Comparison of ENCODE assay signal across 11 cellular contexts in genomic region chr16:83995756-83996155, GRCh38. TPM values are rescaled to one million over a fixed set of nuclear protein-coding genes. Genes with fewer than 3 reads are reported as not detected.
DNase-seq lines count a peak whose midpoint lies in the region; ATAC-seq and TF ChIP-seq lines count a peak whose summit lies in the region.
"Had no signal": no experiment of that assay in that cellular context is flagged by ENCODE, and none has a peak within 500 bp of the region (broad histone marks: within the 10 kb centered on the region; RNA-seq: fewer than 3 reads in every experiment).

No MANE protein-coding gene starts in this region.

- no peak overlapping the region for H3K4ac ChIP-seq in IMR-90 (ENCODE audit: low read depth, low read length)

- no peak overlapping the region for H3K56ac ChIP-seq in IMR-90 (ENCODE audit: extremely low read depth, insufficient read depth, low read length)

- H2BK5ac ChIP-seq in IMR-90 (ENCODE audit: low read depth, low read length, poor library complexity, severe bottlenecking), result no peak overlapping the region

- peak overlapping the region; percentile 48; the same call in 1 of the 2 replicates for H2AK5ac ChIP-seq in IMR-90 (ENCODE audit: low read depth, low read length)

- dilution Hi-C loops in IMR-90 (cut with HindIII; ENCODE audit: low sequenced_read_pairs, unreplicated experiment), result no loop called here

- H3K23ac ChIP-seq in IMR-90 (ENCODE audit: low read depth, low read length), result no peak overlapping the region

- TF ChIP-seq RAD21 in IMR-90 (IDR thresholded peaks at IDR 0.05; ENCODE audit: low read length), result no peak

- no peaks in the 10 kb centered on the region for H4K20me1 ChIP-seq in IMR-90 (ENCODE audit: insufficient read depth, low read length)

- peak overlapping the region; percentile 86 for H2AFZ ChIP-seq in IMR-90 (replicated peaks; ENCODE audit: low read length, poor library complexity)

- H3K27me3 ChIP-seq in IMR-90 (ENCODE audit: control insufficient read depth, insufficient read depth, low read length) (peaks cover 6% of the 10 kb centered on the region; the same call in 1 of the 2 replicates), left ventricle myocardium inferior (ENCODE audit: low read depth) (peaks cover 21% of the 10 kb centered on the region)

- no peak overlapping the region for H2AK9ac ChIP-seq in IMR-90 (replicated peaks; ENCODE audit: low read depth, low read length, poor library complexity)

- in situ Hi-C loops in IMR-90 (cut with MboI; ENCODE audit: low sequenced_read_pairs), result no loop called here

- POLR2A ChIA-PET in IMR-90 (lab: Charles Lee; ENCODE audit: unreplicated experiment), result interaction anchor here (0.5 kb wide), 1 partner anchor 120 kb away, joined by 4 read pairs; no protein-coding TSS in a partner anchor

- no peaks in the 10 kb centered on the region for H3K79me1 ChIP-seq in IMR-90 (ENCODE audit: low read depth in 1 of 2, low read length in 2 of 2)

- intact Hi-C loops in IMR-90 (cut with micrococcal nuclease) (no loop called here), left ventricle myocardium inferior (cut with micrococcal nuclease) (no loop called here)

- no peak overlapping the region for H2BK20ac ChIP-seq in IMR-90 (ENCODE audit: low read depth, low read length)

- no peak for TF ChIP-seq POLR2A in IMR-90 (IDR thresholded peaks at IDR 0.05; ENCODE audit: low read depth, low read length)

- peak; percentile 10 for DNase-seq in IMR-90
- DNase-seq in NCI-H748 treated with DMSO at 0.1 percent for 48 hours (lab: John Stamatoyannopoulos, UW), result peak; percentile 77
- DNase-seq in left ventricle myocardium inferior, result peak; percentile 29
- no peak for DNase-seq in retinal pigment epithelial cell (ENCODE audit: low read depth)
- no peak for DNase-seq in NCI-H1694 (lab: John Stamatoyannopoulos, UW)
- no peak for DNase-seq in activated CD4-positive, alpha-beta T cell treated with anti-CD3 and anti-CD28 coated beads, Interleukin-2, amount 50 U/mL, for 4 hours
- DNase-seq in SKM-1 (lab: John Stamatoyannopoulos, UW; ENCODE audit: unreplicated experiment), result no peak
- no peak for DNase-seq in superior temporal gyrus (ENCODE audit: extremely low spot score)
- DNase-seq: foreskin fibroblast had no signal

- 0 out of 2 replicates have a peak, but pooled peaks cover 4% of the 10 kb centered on the region for H3K9me1 ChIP-seq in IMR-90 (ENCODE audit: insufficient read depth, low read length)

- H4K5ac ChIP-seq in IMR-90 (ENCODE audit: low read depth, low read length), result no peak overlapping the region

- H2BK120ac ChIP-seq in IMR-90 (ENCODE audit: low read depth, low read length), result no peak overlapping the region

- no peaks in the 10 kb centered on the region for H3K36me3 ChIP-seq in IMR-90 (ENCODE audit: control insufficient read depth, insufficient read depth, low read length)
- H3K36me3 ChIP-seq in left ventricle myocardium inferior, result no peaks in the 10 kb centered on the region

- no TSS peak for BruUV-seq in IMR-90 (replicated peaks; lab: Mats Ljungman, UMichigan)

- H2BK15ac ChIP-seq in IMR-90 (ENCODE audit: low read depth, low read length), result no peak overlapping the region

- 0% methylated on average over 1 of the region's 21 CpGs; no CpG with 5 or more reads in 1 of the 2 experiments for WGBS in IMR-90 (ENCODE audit: extremely low coverage in 2 of 2, insufficient read length in 1 of 2), 2 experiments

- no peak for TF ChIP-seq CTCF in IMR-90 (conservative IDR thresholded peaks at IDR 0.05; ENCODE audit: low read depth, low read length)
- TF ChIP-seq CTCF in left ventricle myocardium inferior (IDR thresholded peaks at IDR 0.05; ENCODE audit: borderline replicate concordance), result no peak
- TF ChIP-seq CTCF in retinal pigment epithelial cell (conservative IDR thresholded peaks at IDR 0.05; ENCODE audit: low read depth, low read length), result no peak

- ATAC-seq in IMR-90 (ENCODE audit: low read depth), result peak; percentile 78

- peak overlapping the region in 1 of 2 experiments; percentile 21; a peak in 1 of 4 replicates for H4K8ac ChIP-seq in IMR-90 (ENCODE audit: low read depth in 2 of 2, low read length in 2 of 2)

- H3K27ac ChIP-seq in IMR-90 (ENCODE audit: insufficient read depth, low read length), result no peak overlapping the region
- H3K27ac ChIP-seq in left ventricle myocardium inferior (replicated peaks), result no peak overlapping the region

- no peak overlapping the region for H3K9ac ChIP-seq in IMR-90 (ENCODE audit: low read depth, low read length)

- H3K14ac ChIP-seq in IMR-90 (replicated peaks; ENCODE audit: low read depth, low read length), result no peak overlapping the region

- no peak overlapping the region for H3K18ac ChIP-seq in IMR-90 (ENCODE audit: low read depth, low read length)

- no peaks in the 10 kb centered on the region for H3K9me3 ChIP-seq in IMR-90 (ENCODE audit: control insufficient read depth, insufficient read depth, low read length)
- no peaks in the 10 kb centered on the region for H3K9me3 ChIP-seq in left ventricle myocardium inferior (replicated peaks)

- no peak overlapping the region for H3K4me2 ChIP-seq in IMR-90 (ENCODE audit: low read depth, low read length)

- H3K4me3 ChIP-seq in IMR-90 (ENCODE audit: insufficient read depth, low read depth, low read length), result no peak overlapping the region
- H3K4me3 ChIP-seq in left ventricle myocardium inferior, result no peak overlapping the region
- peak overlapping the region; percentile 14 for H3K4me3 ChIP-seq in retinal pigment epithelial cell (ENCODE audit: low read length)

- peaks cover 7% of the 10 kb centered on the region; the same call in 1 of the 2 replicates for H3K4me1 ChIP-seq in IMR-90 (ENCODE audit: control insufficient read depth, insufficient read depth, low read length)
- H3K4me1 ChIP-seq in left ventricle myocardium inferior, result peaks cover 12% of the 10 kb centered on the region

- no peak overlapping the region for H4K91ac ChIP-seq in IMR-90 (ENCODE audit: insufficient read depth, low read depth, low read length)

- CTCF ChIA-PET in IMR-90 (lab: Yijun Ruan, JAX), result no interaction called here

TF ChIP-seq in IMR-90, 13 proteins besides CTCF, POLR2A, EP300 and RAD21:
- TF ChIP-seq NFE2L2 (IDR thresholded peaks at IDR 0.05; ENCODE audit: low read depth, low read length) (no peak), MAFK (IDR thresholded peaks at IDR 0.05; ENCODE audit: low read depth, low read length) (no peak), MAZ (IDR thresholded peaks at IDR 0.05; ENCODE audit: borderline replicate concordance, low read depth, low read length) (no peak), RCOR1 (IDR thresholded peaks at IDR 0.05; ENCODE audit: insufficient replicate concordance, low read length) (no peak), RFX5 (IDR thresholded peaks at IDR 0.05; ENCODE audit: low read depth, low read length) (no peak), MXI1 (IDR thresholded peaks at IDR 0.05; ENCODE audit: borderline replicate concordance, low read depth, low read length) (no peak), ELK1 (IDR thresholded peaks at IDR 0.05; ENCODE audit: borderline replicate concordance, low read depth, low read length) (no peak), CHD1 (IDR thresholded peaks at IDR 0.05; ENCODE audit: low read depth, low read length) (no peak), BHLHE40 (IDR thresholded peaks at IDR 0.05; ENCODE audit: low read depth, low read length) (no peak), FOS (IDR thresholded peaks at IDR 0.05; ENCODE audit: low read depth, low read length) (no peak), SMC3 (IDR thresholded peaks at IDR 0.05; ENCODE audit: low read depth, low read length) (no peak), CEBPB (IDR thresholded peaks at IDR 0.05; ENCODE audit: low read depth, low read length) (no peak)
- TF ChIP-seq, protein P1, sequence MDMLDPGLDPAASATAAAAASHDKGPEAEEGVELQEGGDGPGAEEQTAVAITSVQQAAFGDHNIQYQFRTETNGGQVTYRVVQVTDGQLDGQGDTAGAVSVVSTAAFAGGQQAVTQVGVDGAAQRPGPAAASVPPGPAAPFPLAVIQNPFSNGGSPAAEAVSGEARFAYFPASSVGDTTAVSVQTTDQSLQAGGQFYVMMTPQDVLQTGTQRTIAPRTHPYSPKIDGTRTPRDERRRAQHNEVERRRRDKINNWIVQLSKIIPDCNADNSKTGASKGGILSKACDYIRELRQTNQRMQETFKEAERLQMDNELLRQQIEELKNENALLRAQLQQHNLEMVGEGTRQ (IDR thresholded peaks at IDR 0.05; ENCODE audit: low read depth, low read length), result no peak

RNA-seq across cellular contexts. Expression of gene NECAB2, which starts 27.7 kb away (rescaled TPM):
- total RNA-seq in IMR-90 (2012; rRNA removed) (under 0.01 TPM in 1 of 2 replicates, not detected in the other), left ventricle myocardium inferior (0.69 TPM)
- 0.26 and 0.27 TPM in 2 replicates for polyA plus RNA-seq in IMR-90 (2012; rRNA removed)
- polyA plus RNA-seq in IMR-90 (2012; cell fraction: cytosol; rRNA removed), result 0.25 and 0.44 TPM in 2 replicates
- polyA plus RNA-seq in IMR-90 (2012; cell fraction: nucleus; rRNA removed; ENCODE audit: low replicate concordance), result 0.65 and 1.1 TPM in 2 replicates
- total RNA-seq: subcutaneous adipose tissue had no signal
- polyA plus RNA-seq: IgD-negative memory B cell had no signal

RNA-seq across cellular contexts. Expression of gene OSGIN1, which starts 42.7 kb away (rescaled TPM):
- total RNA-seq in IMR-90 (2012; rRNA removed) (0.83 and 0.90 TPM in 2 replicates), left ventricle myocardium inferior (12.5 TPM)
- polyA plus RNA-seq in IMR-90 (2012; rRNA removed), result 6.4 and 7.4 TPM in 2 replicates
- 3.1 and 4.1 TPM in 2 replicates for polyA plus RNA-seq in IMR-90 (2012; cell fraction: cytosol; rRNA removed)
- polyA plus RNA-seq in IMR-90 (2012; cell fraction: nucleus; rRNA removed; ENCODE audit: low replicate concordance), result 4.1 and 9.2 TPM in 2 replicates

RNA-seq across cellular contexts. Expression of gene SLC38A8, which starts 46.8 kb away (rescaled TPM):
- total RNA-seq in IMR-90 (2012; rRNA removed) (not detected in 2 replicates), left ventricle myocardium inferior (not detected)
- polyA plus RNA-seq in IMR-90 (2012; rRNA removed), result not detected in 2 replicates
- not detected in 2 replicates for polyA plus RNA-seq in IMR-90 (2012; cell fraction: cytosol; rRNA removed)
- not detected in 2 replicates for polyA plus RNA-seq in IMR-90 (2012; cell fraction: nucleus; rRNA removed; ENCODE audit: low replicate concordance)
- total RNA-seq: subcutaneous adipose tissue had no signal
- polyA plus RNA-seq: IgD-negative memory B cell had no signal

Comparison
In these comparisons a context has a peak if more than half of its experiments do, and no peak if none do; other contexts are left out.
1. DNase-seq: peak in IMR-90 (single experiment), NCI-H748 treated with DMSO at 0.1 percent for 48 hours (single experiment) and left ventricle myocardium inferior (single experiment); none in retinal pigment epithelial cell (single experiment), NCI-H1694 (single experiment), activated CD4-positive, alpha-beta T cell treated with anti-CD3 and anti-CD28 coated beads, Interleukin-2, amount 50 U/mL, for 4 hours (0 of 2), SKM-1 (single experiment) and superior temporal gyrus (single experiment).